In the genomic region with DNA sequence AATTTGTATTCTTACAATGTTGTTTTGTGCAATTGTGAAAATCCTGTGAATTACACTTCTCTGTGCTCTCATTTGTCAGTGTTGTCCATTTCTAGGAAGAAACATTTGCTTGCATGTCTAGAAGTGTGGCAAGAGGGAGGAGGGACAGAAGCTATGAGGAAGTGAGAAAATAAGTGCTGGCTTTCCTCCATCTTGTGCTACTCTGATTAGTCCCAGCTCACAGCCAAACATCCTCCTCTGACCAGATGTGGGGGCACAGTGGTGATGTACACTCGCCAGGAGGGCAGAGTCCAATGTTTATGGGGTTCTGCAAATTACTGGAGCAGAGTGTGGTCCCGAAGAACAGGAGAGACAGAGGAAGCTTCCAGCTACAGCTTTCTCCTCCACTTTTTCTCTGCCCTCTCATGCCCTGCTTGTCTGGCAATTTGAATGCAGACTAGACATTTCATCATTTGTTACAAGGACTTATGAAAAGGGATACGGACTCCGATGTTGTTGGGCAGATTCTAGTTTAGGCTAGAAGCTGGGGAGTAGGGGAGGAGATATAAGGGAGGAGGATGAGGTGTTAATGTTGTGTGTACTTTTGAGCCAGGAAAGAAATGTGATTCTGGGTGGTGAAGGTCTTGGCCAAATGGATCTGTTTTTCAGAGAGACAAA, we compare ENCODE assay signal across 9 cellular contexts.
A peak's percentile ranks its signal among the peaks of the same experiment; 100 is the strongest.
DNase-seq lines count a peak whose midpoint lies in the region; ATAC-seq and TF ChIP-seq lines count a peak whose summit lies in the region.
"Had no signal": no experiment of that assay in that cellular context is flagged by ENCODE, and none has a peak within 500 bp of the region (broad histone marks: within the 10 kb centered on the region; RNA-seq: fewer than 3 reads in every experiment).

No MANE protein-coding gene starts in this region.

- TF ChIP-seq POLR2A in uterus (IDR thresholded peaks at IDR 0.05), result no peak

- TF ChIP-seq CTCF in fibroblast of the aortic adventitia (IDR thresholded peaks at IDR 0.05; ENCODE audit: insufficient read depth, low read length) (no peak), uterus (IDR thresholded peaks at IDR 0.05) (no peak), Calu3 (IDR thresholded peaks at IDR 0.05; ENCODE audit: unreplicated experiment) (no peak)

- H3K27ac Mint-ChIP-seq in Calu3 (ENCODE audit: unreplicated experiment), result no peak overlapping the region

- H3K9me3 ChIP-seq in uterus, result no peaks in the 10 kb centered on the region

- no peaks in the 10 kb centered on the region for H3K4me1 ChIP-seq in uterus

- BruUV-seq in Calu3 (replicated peaks; lab: Mats Ljungman, UMichigan), result no TSS peak

- peak; percentile 93 for ATAC-seq in GM21367 (IDR thresholded peaks at IDR 0.05; ENCODE audit: unreplicated experiment)

- H3K27me3 ChIP-seq in uterus, result no peaks in the 10 kb centered on the region

- H3K27me3 Mint-ChIP-seq in Calu3 (ENCODE audit: unreplicated experiment), result no peaks in the 10 kb centered on the region

- peaks cover 2% of the 10 kb centered on the region for H3K9me3 Mint-ChIP-seq in Calu3 (ENCODE audit: low read depth, unreplicated experiment)

- H3K4me1 Mint-ChIP-seq in Calu3 (ENCODE audit: low read depth, unreplicated experiment), result no peaks in the 10 kb centered on the region

- H3K36me3 Mint-ChIP-seq in Calu3 (ENCODE audit: insufficient read depth, unreplicated experiment), result no peaks in the 10 kb centered on the region

- no peaks in the 10 kb centered on the region for H3K36me3 ChIP-seq in uterus

- intact Hi-C loops in uterus (cut with DNase I; ENCODE audit: low total_unique reads) (no loop called here), Calu3 (cut with micrococcal nuclease; ENCODE audit: unreplicated experiment) (no loop called here)

- no peak overlapping the region for H3K4me3 Mint-ChIP-seq in Calu3 (ENCODE audit: low read depth, unreplicated experiment)

- H3K4me3 ChIP-seq in fibroblast of the aortic adventitia (ENCODE audit: low read depth, low read length) (no peak overlapping the region), uterus (no peak overlapping the region)

- CTCF ChIA-PET in Calu3 (lab: Charles Lee), result interaction anchor here (0.6 to 1.4 kb wide), 3 partner anchors 15 to 131 kb away, joined by 3 to 4 read pairs (median 3); a partner anchor contains a TSS

- no peak overlapping the region for H3K27ac ChIP-seq in uterus

- DNase-seq in Ammon's horn (ENCODE audit: low spot score) (peak; percentile 61), LoVo (ENCODE audit: low spot score) (peak; percentile 11), fibroblast of the aortic adventitia (ENCODE audit: low read depth) (peak; percentile 2), uterus (no peak), middle frontal gyrus (ENCODE audit: extremely low spot score, low spot score) (no peak), NCI-H345 (lab: John Stamatoyannopoulos, UW) (no peak), Calu3 (no peak)
- DNase-seq: stimulated activated CD4-positive, alpha-beta T cell treated with anti-CD3 and anti-CD28 coated beads, Interleukin-2, amount 100 ng/mL, for 48 hours had no signal

Comparison
In these comparisons a context has a peak if more than half of its experiments do, and no peak if none do; other contexts are left out.
1. DNase-seq: peak in Ammon's horn (single experiment), LoVo (single experiment) and fibroblast of the aortic adventitia (single experiment); none in uterus (0 of 2), middle frontal gyrus (single experiment), NCI-H345 (single experiment) and Calu3 (single experiment).